In the genomic region with DNA sequence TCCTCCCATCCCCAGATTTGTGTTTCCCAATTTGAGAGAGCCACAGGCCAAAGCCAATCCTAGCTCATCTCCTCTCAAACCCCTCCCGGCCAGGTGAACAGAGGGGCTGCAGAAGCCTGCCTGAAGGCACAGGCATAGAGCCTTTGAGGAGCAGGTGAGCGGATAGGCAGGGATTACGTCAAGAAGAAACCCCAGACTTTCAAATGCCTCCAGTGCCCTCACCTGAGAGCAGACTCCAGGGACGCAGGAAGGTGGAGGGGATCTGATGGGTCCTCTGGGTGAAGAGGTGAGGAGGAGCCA, we compare ENCODE assay signal across 8 cellular contexts. TPM values are rescaled to one million over a fixed set of nuclear protein-coding genes. Genes with fewer than 3 reads are reported as not detected.
DNase-seq lines count a peak whose midpoint lies in the region; ATAC-seq and TF ChIP-seq lines count a peak whose summit lies in the region.

No MANE protein-coding gene starts in this region.

- no peak for TF ChIP-seq CTCF in BJ (IDR thresholded peaks at IDR 0.05; ENCODE audit: insufficient read depth, low read depth, low read length)
- TF ChIP-seq CTCF in HL-60 (IDR thresholded peaks at IDR 0.05; ENCODE audit: insufficient read depth, low read length), result no peak

- peak overlapping the region; percentile 43 for H3K4me3 ChIP-seq in BJ (ENCODE audit: low read depth, low read length)
- H3K4me3 ChIP-seq in HL-60 (replicated peaks; ENCODE audit: insufficient read depth, low read length), result peak overlapping the region; percentile 60
- H3K4me3 ChIP-seq in muscle layer of duodenum (ENCODE audit: low read depth in 1 of 2, low read length in 2 of 2), result peak overlapping the region; percentile 81 to 83

- CTCF ChIA-PET in BJ (lab: Yijun Ruan, JAX), result interaction anchor here (0.6 to 9.2 kb wide), 6 partner anchors 8 to 482 kb away, joined by 3 to 53 read pairs (median 6); partner anchors contain the start of genes DDX23 and WNT1

- H3K27ac ChIP-seq in HL-60 (replicated peaks) (no peak overlapping the region), caudate nucleus (ENCODE audit: low read depth, low read length) (peak overlapping the region; percentile 69), muscle layer of duodenum (ENCODE audit: low read length) (no peak overlapping the region)

- H3K27me3 ChIP-seq in BJ (ENCODE audit: control insufficient read depth, insufficient read depth, low read length) (peaks cover 22% of the 10 kb centered on the region), HL-60 (ENCODE audit: insufficient read depth, poor library complexity, severe bottlenecking) (no peaks in the 10 kb centered on the region), muscle layer of duodenum (ENCODE audit: low read depth, low read length) (peaks cover 9% of the 10 kb centered on the region)

- peaks cover 0 to 16% of the 10 kb centered on the region in 2 donors for H3K4me1 ChIP-seq in muscle layer of duodenum (ENCODE audit: control insufficient read depth in 1 of 2, insufficient read depth in 2 of 2, low read length in 2 of 2)

- DNase-seq in BJ (ENCODE audit: low read depth) (no peak), HL-60 (ENCODE audit: low read depth in 1 of 2, low spot score in 1 of 2) (no peak), caudate nucleus (lab: John Stamatoyannopoulos, UW) (peak in 12 of 61 donors; percentile 7 to 63 (median 48)), foreskin melanocyte (no peak), Kasumi-1 (lab: John Stamatoyannopoulos, UW) (no peak)

- H3K36me3 ChIP-seq in BJ (ENCODE audit: control insufficient read depth, insufficient read depth, low read length) (no peaks in the 10 kb centered on the region), muscle layer of duodenum (ENCODE audit: control insufficient read depth in 1 of 2, insufficient read depth in 2 of 2, low read length in 2 of 2) (no peaks in the 10 kb centered on the region)

- POLR2A ChIA-PET in BJ (lab: Charles Lee), result interaction anchor here (1.4 kb wide), 1 partner anchor 12 kb away, joined by 4 read pairs; no protein-coding TSS in a partner anchor

- no peaks in the 10 kb centered on the region for H3K9me3 ChIP-seq in muscle layer of duodenum (ENCODE audit: control insufficient read depth in 1 of 2, low read length in 2 of 2)

- no peak for ATAC-seq in GM21737 (IDR thresholded peaks at IDR 0.05; ENCODE audit: unreplicated experiment)
- ATAC-seq in GM19395 (IDR thresholded peaks at IDR 0.05; ENCODE audit: unreplicated experiment), result no peak

RNA-seq across cellular contexts. Expression of gene RND1, which starts 0.6 kb away (rescaled TPM):
- polyA plus RNA-seq in BJ (2011; rRNA removed), result 0.31 and 0.72 TPM in 2 replicates
- 0.31 and 0.52 TPM in 2 replicates for polyA minus RNA-seq in BJ (2011; rRNA and poly(A)+ RNA removed)

RNA-seq across cellular contexts. Expression of gene DDX23, which starts 13.1 kb away (rescaled TPM):
- polyA plus RNA-seq in BJ (2011; rRNA removed), result 54.5 and 59.4 TPM in 2 replicates
- 26.7 and 36.4 TPM in 2 replicates for polyA minus RNA-seq in BJ (2011; rRNA and poly(A)+ RNA removed)

RNA-seq across cellular contexts. Expression of gene CACNB3, which starts 46.8 kb away (rescaled TPM):
- 24.2 and 48.2 TPM in 2 replicates for polyA plus RNA-seq in BJ (2011; rRNA removed)
- polyA minus RNA-seq in BJ (2011; rRNA and poly(A)+ RNA removed), result 26.6 and 32.2 TPM in 2 replicates
